In genomic region chr12:57554453-57554852, GRCh38 we compare ENCODE assay signal across 17 cellular contexts. TPM values are rescaled to one million over a fixed set of nuclear protein-coding genes. Genes with fewer than 3 reads are reported as not detected.
"Had no signal": no experiment of that assay in that cellular context is flagged by ENCODE, and none has a peak within 500 bp of the region (broad histone marks: within the 10 kb centered on the region; RNA-seq: fewer than 3 reads in every experiment).

No MANE protein-coding gene starts in this region.

- ATAC-seq: SK-N-SH treated with all-trans-retinoic acid at 6 μM for 48 hours had no signal

- DNase-seq: Kasumi-1, KG1, MM.1S, NCI-H1436, NCI-H187, NCI-H2029, NCI-H2081 treated with DMSO at 0.1 percent for 48 hours, NCI-H2171, NCI-H226, NCI-H446, NCI-H510A, NCI-H69, NCI-H774, RPMI8226, SHP77 had no signal

RNA-seq across cellular contexts. Expression of gene KIF5A, which starts 4.6 kb away (rescaled TPM):
- total RNA-seq: HT-29 had no signal
